8 cellular contexts compared by ENCODE assay signal in genomic region chr11:11789735-11790369, GRCh38. TPM values are rescaled to one million over a fixed set of nuclear protein-coding genes. Genes with fewer than 3 reads are reported as not detected.
DNase-seq lines count a peak whose midpoint lies in the region; ATAC-seq and TF ChIP-seq lines count a peak whose summit lies in the region.

No MANE protein-coding gene starts in this region.

- H3K4me1 ChIP-seq in hepatocyte (ENCODE audit: insufficient read depth) (no peaks in the 10 kb centered on the region), vagina (no peaks in the 10 kb centered on the region), uterus (no peaks in the 10 kb centered on the region)

- H3K27ac ChIP-seq in RWPE1: no peak overlapping the region
- H3K27ac ChIP-seq in hepatocyte: no peak overlapping the region
- no peak overlapping the region for H3K27ac ChIP-seq in vagina
- no peak overlapping the region for H3K27ac ChIP-seq in uterus

- H3K36me3 ChIP-seq in hepatocyte (replicated peaks; ENCODE audit: insufficient read depth, low read depth) (no peaks in the 10 kb centered on the region), vagina (no peaks in the 10 kb centered on the region), uterus (no peaks in the 10 kb centered on the region)

- no peak for TF ChIP-seq POLR2A in vagina (IDR thresholded peaks at IDR 0.05)
- no peak for TF ChIP-seq POLR2A in uterus (IDR thresholded peaks at IDR 0.05)

- 34% methylated on average over 5 of the region's 5 CpGs for WGBS in hepatocyte (ENCODE audit: low lambda C conversion rate, missing lambda C conversion rate)

- no peaks in the 10 kb centered on the region for H4K20me1 ChIP-seq in hepatocyte (ENCODE audit: insufficient read depth, poor library complexity, severe bottlenecking)

- CTCF ChIA-PET in RWPE1 (lab: Yijun Ruan, JAX): no interaction called here

- ATAC-seq in GM21390 (IDR thresholded peaks at IDR 0.05; ENCODE audit: unreplicated experiment): no peak

- POLR2A ChIA-PET in RWPE1 (lab: Yijun Ruan, JAX; ENCODE audit: low non-redundant PET): no interaction called here

- H3K27me3 ChIP-seq in hepatocyte: peaks cover 8% of the 10 kb centered on the region
- H3K27me3 ChIP-seq in vagina: no peaks in the 10 kb centered on the region
- no peaks in the 10 kb centered on the region for H3K27me3 ChIP-seq in uterus

- intact Hi-C loops in vagina (cut with DNase I): loop anchor here (5.0 to 10.0 kb wide), 4 partner anchors 763 to 1265 kb away; no protein-coding TSS in a partner anchor
- intact Hi-C loops in uterus (cut with DNase I; ENCODE audit: low total_unique reads): loop anchor here (5.0 to 10.0 kb wide), 2 partner anchors 753 to 855 kb away; no protein-coding TSS in a partner anchor

- DNase-seq in AG09319 (ENCODE audit: extremely low read depth, low read depth): no peak
- DNase-seq in RWPE1 (ENCODE audit: low spot score): peak; percentile 28
- DNase-seq in hepatocyte (ENCODE audit: low spot score): peak; percentile 59
- no peak for DNase-seq in DMS153 treated with DMSO at 0.1 percent for 48 hours (lab: John Stamatoyannopoulos, UW; ENCODE audit: unreplicated experiment)
- no peak for DNase-seq in vagina (ENCODE audit: extremely low spot score in 2 of 2)
- DNase-seq in uterus: no peak

- H3K4me3 ChIP-seq in hepatocyte (no peak overlapping the region), vagina (no peak overlapping the region), uterus (no peak overlapping the region)

- no peak overlapping the region for H2AFZ ChIP-seq in hepatocyte

- no peak overlapping the region for H3K4me2 ChIP-seq in hepatocyte

- H3K79me2 ChIP-seq in hepatocyte: no peaks in the 10 kb centered on the region

- H3K9me3 ChIP-seq in hepatocyte (ENCODE audit: low read depth) (no peaks in the 10 kb centered on the region), vagina (no peaks in the 10 kb centered on the region), uterus (no peaks in the 10 kb centered on the region)

- peak; percentile 53 for TF ChIP-seq CTCF in AG09319 (IDR thresholded peaks at IDR 0.05; ENCODE audit: low read depth, low read length)
- peak; percentile 47 for TF ChIP-seq CTCF in GM12872 (IDR thresholded peaks at IDR 0.05; ENCODE audit: insufficient read depth, low read depth, low read length)
- TF ChIP-seq CTCF in RWPE1 (conservative IDR thresholded peaks at IDR 0.05; ENCODE audit: low read depth): peak; percentile 75
- TF ChIP-seq CTCF in hepatocyte (IDR thresholded peaks at IDR 0.05; ENCODE audit: poor library complexity): peak; percentile 68
- TF ChIP-seq CTCF in vagina (IDR thresholded peaks at IDR 0.05): peak in 1 of 3 experiments; percentile 13
- peak in 2 of 4 experiments; percentile 20 to 26 for TF ChIP-seq CTCF in uterus (IDR thresholded peaks at IDR 0.05)

- no peaks in the 10 kb centered on the region for H3K9me2 ChIP-seq in hepatocyte (replicated peaks; ENCODE audit: insufficient read depth)

RNA-seq across cellular contexts. Expression of gene USP47, which starts 51.9 kb away (rescaled TPM):
- total RNA-seq in hepatocyte (76.9 and 81.6 TPM in 2 replicates), vagina (69.2 TPM), uterus (100 to 1,000 TPM in 3 of 4 donors, 10 to 100 TPM in 1; 83.4 to 247 (median 146) TPM)
- 34.0 and 37.8 TPM in 2 replicates for polyA plus RNA-seq in hepatocyte

Comparison
In these comparisons a context has a peak if more than half of its experiments do, and no peak if none do; other contexts are left out.
1. DNase-seq: peak in RWPE1 (single experiment) and hepatocyte (single experiment); none in AG09319 (single experiment), DMS153 treated with DMSO at 0.1 percent for 48 hours (single experiment), vagina (0 of 2) and uterus (0 of 2).